In the genomic region with DNA sequence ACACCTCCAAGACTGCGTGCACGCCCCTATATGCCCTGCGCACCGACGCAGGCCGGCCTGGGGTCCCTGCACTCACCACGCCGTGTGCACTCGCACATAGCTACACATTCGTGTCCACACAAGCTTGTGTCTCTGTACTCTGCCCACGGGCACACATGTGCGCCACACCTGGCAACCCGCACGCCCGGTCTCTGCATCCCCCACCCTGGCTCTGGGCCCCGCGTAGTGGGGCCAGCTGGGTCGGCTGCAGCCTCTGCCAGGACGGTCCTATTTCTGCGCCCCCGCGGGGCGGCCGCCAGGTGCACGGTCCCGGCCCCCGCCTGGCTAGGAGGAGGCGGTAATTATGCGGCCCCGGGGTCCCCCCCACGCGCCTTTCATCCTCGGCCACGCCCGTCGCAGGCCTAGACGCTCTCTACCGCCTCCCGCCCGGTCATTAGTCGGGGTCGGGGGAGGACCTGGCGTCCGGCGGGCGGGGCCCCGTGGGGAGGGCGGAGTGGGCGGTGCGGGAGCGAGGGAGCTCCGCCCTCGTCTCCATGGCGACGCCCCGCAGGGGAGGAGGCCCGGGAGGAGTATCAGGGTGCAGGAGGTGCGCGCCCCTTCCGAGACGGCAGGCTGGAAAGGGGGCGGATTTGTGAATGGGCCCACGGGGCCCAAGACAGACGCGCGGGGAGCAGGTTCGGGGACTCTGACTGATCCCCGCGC, we compare ENCODE assay signal across 8 cellular contexts. TPM values are rescaled to one million over a fixed set of nuclear protein-coding genes. Genes with fewer than 3 reads are reported as not detected.
DNase-seq lines count a peak whose midpoint lies in the region; ATAC-seq and TF ChIP-seq lines count a peak whose summit lies in the region.

No MANE protein-coding gene starts in this region.

- H4K20me1 ChIP-seq in osteoblast (ENCODE audit: insufficient read depth, low read length): peaks cover 18% of the 10 kb centered on the region

- POLR2A ChIA-PET in CD4-positive, alpha-beta memory T cell (lab: Charles Lee; ENCODE audit: partially characterized antibody): interaction anchor here (0.9 to 12.0 kb wide), 14 partner anchors 8 to 469 kb away, joined by 3 to 650 read pairs (median 6); a partner anchor contains a TSS

- no peaks in the 10 kb centered on the region for H3K27me3 ChIP-seq in CD4-positive, alpha-beta memory T cell (ENCODE audit: insufficient read depth, low read length)
- H3K27me3 ChIP-seq in osteoblast (ENCODE audit: insufficient read depth, low read length): no peaks in the 10 kb centered on the region
- H3K27me3 ChIP-seq in upper lobe of right lung: no peaks in the 10 kb centered on the region

- H3K79me2 ChIP-seq in osteoblast (ENCODE audit: insufficient read depth, low read length): peaks cover 23% of the 10 kb centered on the region

- CTCF ChIA-PET in CD4-positive, alpha-beta memory T cell (lab: Charles Lee; ENCODE audit: partially characterized antibody): interaction anchor here (0.6 to 10.8 kb wide), 11 partner anchors 10 to 237 kb away, joined by 3 to 364 read pairs (median 5); a partner anchor contains a TSS

- peaks cover 12 to 18% of the 10 kb centered on the region in 2 donors for H3K36me3 Mint-ChIP-seq in CD4-positive, alpha-beta memory T cell
- H3K36me3 Mint-ChIP-seq in activated naive CD4-positive, alpha-beta T cell treated with anti-CD3 and anti-CD28 coated beads, Interleukin-2, amount 50 U/mL, for 24 hours: peaks cover 10% of the 10 kb centered on the region

- peaks cover 0 to 3% of the 10 kb centered on the region in 2 donors for H3K27me3 Mint-ChIP-seq in CD4-positive, alpha-beta memory T cell
- no peaks in the 10 kb centered on the region for H3K27me3 Mint-ChIP-seq in activated naive CD4-positive, alpha-beta T cell treated with anti-CD3 and anti-CD28 coated beads, Interleukin-2, amount 50 U/mL, for 24 hours

- peak overlapping the region; percentile 31 to 68 (median 58) for H3K4me3 Mint-ChIP-seq in CD4-positive, alpha-beta memory T cell
- peak overlapping the region; percentile 23 for H3K4me3 Mint-ChIP-seq in activated naive CD4-positive, alpha-beta T cell treated with anti-CD3 and anti-CD28 coated beads, Interleukin-2, amount 50 U/mL, for 24 hours

- H3K4me3 ChIP-seq in CD4-positive, alpha-beta memory T cell (ENCODE audit: low read length in 2 of 2): peak overlapping the region in 1 of 2 donors; percentile 54
- H3K4me3 ChIP-seq in Jurkat, Clone E6-1 (ENCODE audit: low read length): peak overlapping the region; percentile 31
- H3K4me3 ChIP-seq in osteoblast (ENCODE audit: insufficient read depth, low read length) (peak overlapping the region; percentile 68), upper lobe of right lung (peak overlapping the region; percentile 58)

- peak; percentile 82 to 87 (median 82) for DNase-seq in CD4-positive, alpha-beta memory T cell
- DNase-seq in GM20000 (ENCODE audit: low spot score) (peak; percentile 95), SK-N-DZ (ENCODE audit: low spot score) (peak; percentile 84), head of caudate nucleus (peak in 40 of 42 donors; percentile 69 to 89 (median 80)), osteoblast (ENCODE audit: insufficient read length, low spot score, missing footprints) (peak; percentile 99), upper lobe of right lung (peak; percentile 96)
- DNase-seq in Jurkat, Clone E6-1 (ENCODE audit: low read depth, low spot score): no peak

- H3K9me3 Mint-ChIP-seq in CD4-positive, alpha-beta memory T cell: peaks cover 0 to 15% (median 0%) of the 10 kb centered on the region in 8 donors
- H3K9me3 Mint-ChIP-seq in activated naive CD4-positive, alpha-beta T cell treated with anti-CD3 and anti-CD28 coated beads, Interleukin-2, amount 50 U/mL, for 24 hours: no peaks in the 10 kb centered on the region

- H3K9me3 ChIP-seq in CD4-positive, alpha-beta memory T cell (ENCODE audit: control insufficient read depth in 1 of 2, low read length in 2 of 2): no peaks in the 10 kb centered on the region
- no peaks in the 10 kb centered on the region for H3K9me3 ChIP-seq in osteoblast (ENCODE audit: low read depth, low read length)
- no peaks in the 10 kb centered on the region for H3K9me3 ChIP-seq in upper lobe of right lung

- no peak overlapping the region for H2AFZ ChIP-seq in osteoblast (ENCODE audit: low read length)

- H3K36me3 ChIP-seq in CD4-positive, alpha-beta memory T cell (ENCODE audit: insufficient read depth, low read length): peaks cover 10% of the 10 kb centered on the region
- H3K36me3 ChIP-seq in osteoblast (ENCODE audit: insufficient read depth, low read length) (peaks cover 9% of the 10 kb centered on the region), upper lobe of right lung (peaks cover 9% of the 10 kb centered on the region)

- intact Hi-C loops in CD4-positive, alpha-beta memory T cell (cut with micrococcal nuclease): loop anchor here (1.0 kb wide), 1 partner anchor 22 kb away; no protein-coding TSS in a partner anchor
- intact Hi-C loops in head of caudate nucleus (cut with DNase I): loop anchor here (2.0 kb wide), 1 partner anchor 17 kb away; a partner anchor contains a TSS
- intact Hi-C loops in upper lobe of right lung (cut with DNase I): no loop called here

- H3K4me2 ChIP-seq in osteoblast (ENCODE audit: insufficient read depth, low read length): peak overlapping the region; percentile 84

- TF ChIP-seq CTCF in GM20000 (IDR thresholded peaks at IDR 0.05; ENCODE audit: extremely low read depth, missing control alignments): no peak
- no peak for TF ChIP-seq CTCF in osteoblast (IDR thresholded peaks at IDR 0.05; ENCODE audit: extremely low read depth, low read depth, low read length)
- TF ChIP-seq CTCF in upper lobe of right lung (IDR thresholded peaks at IDR 0.05): no peak

- ATAC-seq in upper lobe of right lung: peak; percentile 65

- H3K27ac ChIP-seq in CD4-positive, alpha-beta memory T cell (ENCODE audit: low read depth, low read length): peak overlapping the region; percentile 58
- H3K27ac ChIP-seq in osteoblast (ENCODE audit: low read depth, low read length) (peak overlapping the region; percentile 80), upper lobe of right lung (peak overlapping the region; percentile 80)

- peak overlapping the region; percentile 61 to 85 (median 82) for H3K27ac Mint-ChIP-seq in CD4-positive, alpha-beta memory T cell
- H3K27ac Mint-ChIP-seq in activated naive CD4-positive, alpha-beta T cell treated with anti-CD3 and anti-CD28 coated beads, Interleukin-2, amount 50 U/mL, for 24 hours: no peak overlapping the region

- peaks cover 63% of the 10 kb centered on the region for H3K4me1 ChIP-seq in CD4-positive, alpha-beta memory T cell (ENCODE audit: insufficient read depth, low read length)
- H3K4me1 ChIP-seq in osteoblast (ENCODE audit: insufficient read depth, low read length): peaks cover 68% of the 10 kb centered on the region
- H3K4me1 ChIP-seq in upper lobe of right lung: peaks cover 63% of the 10 kb centered on the region

- peaks cover 28 to 66% (median 46%) of the 10 kb centered on the region in 4 donors for H3K4me1 Mint-ChIP-seq in CD4-positive, alpha-beta memory T cell
- peaks cover 59% of the 10 kb centered on the region for H3K4me1 Mint-ChIP-seq in activated naive CD4-positive, alpha-beta T cell treated with anti-CD3 and anti-CD28 coated beads, Interleukin-2, amount 50 U/mL, for 24 hours

RNA-seq across cellular contexts. Expression of a gene that starts 2.9 kb away (rescaled TPM):
- total RNA-seq in CD4-positive, alpha-beta memory T cell: 100 to 1,000 TPM; 574 to 638 TPM
- 100 to 1,000 TPM; 160 to 257 TPM for polyA plus RNA-seq in CD4-positive, alpha-beta memory T cell
- 253 TPM for polyA plus RNA-seq in Jurkat, Clone E6-1 (2012; ENCODE audit: insufficient read depth, insufficient read length)
- 479 and 663 TPM in 2 replicates for polyA plus RNA-seq in SK-N-DZ (2014; cell fraction: cytosol; rRNA removed)
- polyA plus RNA-seq in SK-N-DZ (2014; cell fraction: nucleus; rRNA removed): 559 and 732 TPM in 2 replicates
- 300 and 380 TPM in 2 replicates for total RNA-seq in osteoblast
- total RNA-seq in upper lobe of right lung: 322 TPM

RNA-seq across cellular contexts. Expression of a gene that starts 9.1 kb away (rescaled TPM):
- 10 to 100 TPM; 50.5 to 54.2 TPM for total RNA-seq in CD4-positive, alpha-beta memory T cell
- polyA plus RNA-seq in CD4-positive, alpha-beta memory T cell: 100 to 1,000 TPM in 1 of 2 donors, 10 to 100 TPM in 1; 57.2 to 114 TPM
- 79.3 TPM for polyA plus RNA-seq in Jurkat, Clone E6-1 (2012; ENCODE audit: insufficient read depth, insufficient read length)
- 27.6 and 35.5 TPM in 2 replicates for polyA plus RNA-seq in SK-N-DZ (2014; cell fraction: cytosol; rRNA removed)
- 40.1 and 42.4 TPM in 2 replicates for polyA plus RNA-seq in SK-N-DZ (2014; cell fraction: nucleus; rRNA removed)
- 21.8 and 25.0 TPM in 2 replicates for total RNA-seq in osteoblast
- total RNA-seq in upper lobe of right lung: 41.4 TPM

RNA-seq across cellular contexts. Expression of a gene that starts 17.9 kb away (rescaled TPM):
- total RNA-seq in CD4-positive, alpha-beta memory T cell: 10 to 100 TPM; 30.3 to 34.0 TPM
- 1 to 10 TPM in 1 of 2 donors, under 1 TPM in 1; 0.75 to 6.1 TPM for polyA plus RNA-seq in CD4-positive, alpha-beta memory T cell
- polyA plus RNA-seq in Jurkat, Clone E6-1 (2012; ENCODE audit: insufficient read depth, insufficient read length): 29.9 TPM
- 23.3 and 31.3 TPM in 2 replicates for polyA plus RNA-seq in SK-N-DZ (2014; cell fraction: cytosol; rRNA removed)
- polyA plus RNA-seq in SK-N-DZ (2014; cell fraction: nucleus; rRNA removed): 74.4 and 125 TPM in 2 replicates
- total RNA-seq in osteoblast (14.4 and 19.9 TPM in 2 replicates), upper lobe of right lung (135 TPM)

RNA-seq across cellular contexts. Expression of a gene that starts 19.4 kb away (rescaled TPM):
- not detected for total RNA-seq in CD4-positive, alpha-beta memory T cell
- not detected for polyA plus RNA-seq in CD4-positive, alpha-beta memory T cell
- 1.9 TPM for polyA plus RNA-seq in Jurkat, Clone E6-1 (2012; ENCODE audit: insufficient read depth, insufficient read length)
- polyA plus RNA-seq in SK-N-DZ (2014; cell fraction: cytosol; rRNA removed): 12.4 and 16.7 TPM in 2 replicates
- polyA plus RNA-seq in SK-N-DZ (2014; cell fraction: nucleus; rRNA removed): 6.8 and 9.5 TPM in 2 replicates
- total RNA-seq in osteoblast: not detected in 2 replicates
- total RNA-seq in upper lobe of right lung: not detected

RNA-seq across cellular contexts. Expression of a gene that starts 24.7 kb away (rescaled TPM):
- 100 to 1,000 TPM; 105 to 108 TPM for total RNA-seq in CD4-positive, alpha-beta memory T cell
- polyA plus RNA-seq in CD4-positive, alpha-beta memory T cell: 100 to 1,000 TPM; 133 to 243 TPM
- 286 TPM for polyA plus RNA-seq in Jurkat, Clone E6-1 (2012; ENCODE audit: insufficient read depth, insufficient read length)
- 69.7 and 75.2 TPM in 2 replicates for polyA plus RNA-seq in SK-N-DZ (2014; cell fraction: cytosol; rRNA removed)
- polyA plus RNA-seq in SK-N-DZ (2014; cell fraction: nucleus; rRNA removed): 50.9 and 102 TPM in 2 replicates
- total RNA-seq in osteoblast: 12.4 and 13.8 TPM in 2 replicates
- total RNA-seq in upper lobe of right lung: 126 TPM
